In genomic region chr2:3958465-3958864, GRCh38 we compare ENCODE assay signal across 7 cellular contexts.
"Had no signal": no experiment of that assay in that cellular context is flagged by ENCODE, and none has a peak within 500 bp of the region (broad histone marks: within the 10 kb centered on the region; RNA-seq: fewer than 3 reads in every experiment).

No MANE protein-coding gene starts in this region.

- ATAC-seq: HCT116, K562 had no signal

- DNase-seq: H7, HFFc6, IMR-90 had no signal

- H2AFZ ChIP-seq: GM23338 had no signal

- H3K4me1 Mint-ChIP-seq: GM23338 had no signal

- H3K27ac Mint-ChIP-seq: GM23338, HFFc6 had no signal

- H3K4me3 ChIP-seq: GM23338, HAP-1, K562 had no signal

- H3K36me3 ChIP-seq: HAP-1 had no signal

- H3K4me3 Mint-ChIP-seq: GM23338, HFFc6 had no signal

- H3K4me1 ChIP-seq: HAP-1 had no signal

- H3K4me2 ChIP-seq: GM23338 had no signal

- H3K9me3 ChIP-seq: HAP-1 had no signal
